In the genomic region with DNA sequence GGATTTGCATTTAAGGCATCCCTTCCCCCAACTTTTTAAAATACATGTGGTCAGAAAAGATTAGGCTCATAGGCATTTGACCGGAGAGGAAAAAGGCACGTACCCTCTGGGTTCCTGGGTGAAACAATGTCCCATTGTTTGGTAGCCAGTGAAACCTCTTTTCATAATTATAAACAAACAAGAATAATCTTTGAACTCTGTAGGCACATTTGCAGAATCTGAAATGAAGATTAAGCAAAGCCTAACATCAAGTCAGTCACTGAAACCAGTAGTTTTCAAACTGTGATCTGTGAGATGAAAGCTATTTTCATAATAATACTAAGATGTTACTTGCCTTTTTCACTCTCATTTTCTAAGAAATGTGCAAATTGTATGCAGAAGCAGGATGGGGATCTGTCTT, we compare ENCODE assay signal across 17 cellular contexts.
DNase-seq lines count a peak whose midpoint lies in the region; ATAC-seq and TF ChIP-seq lines count a peak whose summit lies in the region.
"Had no signal": no experiment of that assay in that cellular context is flagged by ENCODE, and none has a peak within 500 bp of the region (broad histone marks: within the 10 kb centered on the region; RNA-seq: fewer than 3 reads in every experiment).

No MANE protein-coding gene starts in this region.

- POLR2A ChIA-PET in activated CD4-positive, alpha-beta T cell treated with anti-CD3 and anti-CD28 coated beads for 36 hours (lab: Charles Lee): interaction anchor here (0.9 kb wide), 1 partner anchor 8 kb away, joined by 4 read pairs; no protein-coding TSS in a partner anchor

- H3K27ac ChIP-seq in SJCRH30: peak overlapping the region; percentile 27
- H3K27ac ChIP-seq in layer of hippocampus (ENCODE audit: low read depth, low read length): peak overlapping the region; percentile 77
- H3K27ac ChIP-seq in stomach: peak overlapping the region in 3 of 5 donors; percentile 4 to 39 (median 24)
- H3K27ac ChIP-seq: cardiac muscle cell, HL-60, SJSA1 had no signal

- peaks cover 10% of the 10 kb centered on the region; the same call in 1 of the 2 replicates for H3K4me1 ChIP-seq in SJCRH30
- peaks cover 0 to 25% (median 11%) of the 10 kb centered on the region in 4 donors for H3K4me1 ChIP-seq in stomach

- peaks cover 3% of the 10 kb centered on the region; the same call in 1 of the 2 replicates for H3K9me3 ChIP-seq in SJCRH30 (replicated peaks)
- no peaks in the 10 kb centered on the region for H3K9me3 ChIP-seq in stomach
- H3K9me3 ChIP-seq: SJSA1 had no signal

- no peaks in the 10 kb centered on the region for H3K27me3 ChIP-seq in SJCRH30
- H3K27me3 ChIP-seq in layer of hippocampus (ENCODE audit: control insufficient read depth, insufficient read depth, low read length): no peaks in the 10 kb centered on the region
- H3K27me3 ChIP-seq in stomach: no peaks in the 10 kb centered on the region
- H3K27me3 ChIP-seq: cardiac muscle cell, SJSA1 had no signal

- WGBS in stomach, 5 donors: 14 to 43% (median 30%) methylated on average over 2 of the region's 2 CpGs

- H3K36me3 Mint-ChIP-seq in activated CD4-positive, alpha-beta T cell treated with anti-CD3 and anti-CD28 coated beads for 36 hours (ENCODE audit: low read depth): peaks cover 6% of the 10 kb centered on the region
- peaks cover under 1% of the 10 kb centered on the region for H3K36me3 Mint-ChIP-seq in activated CD4-positive, alpha-beta T cell treated with anti-CD3 and anti-CD28 coated beads, Interleukin-2, amount 10 ng/mL, durations not matched to agents 24 days and 14 days (ENCODE audit: low read depth)

- TF ChIP-seq EP300 in stomach (IDR thresholded peaks at IDR 0.05): no peak

- H3K4me3 ChIP-seq in SJCRH30 (no peak overlapping the region; the same call in 1 of the 2 replicates), stomach (no peak overlapping the region)
- H3K4me3 ChIP-seq: cardiac muscle cell, SJSA1 had no signal

- TF ChIP-seq CTCF in stomach (IDR thresholded peaks at IDR 0.05) (no peak), GM20000 (IDR thresholded peaks at IDR 0.05; ENCODE audit: extremely low read depth, missing control alignments) (no peak)

- H3K36me3 ChIP-seq in SJCRH30 (no peaks in the 10 kb centered on the region), stomach (no peaks in the 10 kb centered on the region)
- H3K36me3 ChIP-seq: cardiac muscle cell had no signal

- intact Hi-C loops in activated CD4-positive, alpha-beta T cell treated with anti-CD3 and anti-CD28 coated beads for 36 hours (cut with DNase I, micrococcal nuclease): no loop called here
- intact Hi-C loops in activated CD4-positive, alpha-beta T cell treated with anti-CD3 and anti-CD28 coated beads, Interleukin-2, amount 10 ng/mL, durations not matched to agents 24 days and 14 days (cut with micrococcal nuclease): no loop called here
- intact Hi-C loops in stomach (cut with DNase I; ENCODE audit: low total_unique reads): no loop called here

- TF ChIP-seq POLR2A in stomach (IDR thresholded peaks at IDR 0.05): no peak

- ATAC-seq in activated CD4-positive, alpha-beta T cell treated with anti-CD3 and anti-CD28 coated beads for 36 hours: peak; percentile 65

- DNase-seq in activated CD4-positive, alpha-beta T cell treated with anti-CD3 and anti-CD28 coated beads for 36 hours: no peak
- DNase-seq in activated CD4-positive, alpha-beta T cell treated with anti-CD3 and anti-CD28 coated beads, Interleukin-2, amount 10 ng/mL, durations not matched to agents 24 days and 14 days: no peak
- DNase-seq in SJCRH30 (peak; percentile 61 to 81), stomach (no peak), GF-D8 (lab: John Stamatoyannopoulos, UW) (no peak), AG08395 (ENCODE audit: low spot score) (no peak), GM20000 (ENCODE audit: low spot score) (no peak)
- DNase-seq: activated naive CD4-positive, alpha-beta T cell treated with anti-CD3 and anti-CD28 coated beads, Interleukin-2, amount 50 U/mL, for 16 hours; CD8-positive, alpha-beta memory T cell; H7; NCI-H2029 treated with DMSO at 0.1 percent for 48 hours; stimulated activated CD4-positive, alpha-beta T cell treated with anti-CD3 and anti-CD28 coated beads, Interleukin-4, amount 100 ng/mL, for 24 hours; stimulated activated naive CD4-positive, alpha-beta T cell had no signal

- H3K9me3 Mint-ChIP-seq in activated CD4-positive, alpha-beta T cell treated with anti-CD3 and anti-CD28 coated beads for 36 hours (ENCODE audit: low read depth): no peaks in the 10 kb centered on the region
- no peaks in the 10 kb centered on the region for H3K9me3 Mint-ChIP-seq in activated CD4-positive, alpha-beta T cell treated with anti-CD3 and anti-CD28 coated beads, Interleukin-2, amount 10 ng/mL, durations not matched to agents 24 days and 14 days
- H3K9me3 Mint-ChIP-seq: CD8-positive, alpha-beta memory T cell had no signal

- no peaks in the 10 kb centered on the region for H3K27me3 Mint-ChIP-seq in activated CD4-positive, alpha-beta T cell treated with anti-CD3 and anti-CD28 coated beads for 36 hours
- no peaks in the 10 kb centered on the region for H3K27me3 Mint-ChIP-seq in activated CD4-positive, alpha-beta T cell treated with anti-CD3 and anti-CD28 coated beads, Interleukin-2, amount 10 ng/mL, durations not matched to agents 24 days and 14 days
- H3K27me3 Mint-ChIP-seq: CD8-positive, alpha-beta memory T cell had no signal

- H3K27ac Mint-ChIP-seq in activated CD4-positive, alpha-beta T cell treated with anti-CD3 and anti-CD28 coated beads for 36 hours: no peak overlapping the region
- H3K27ac Mint-ChIP-seq in activated CD4-positive, alpha-beta T cell treated with anti-CD3 and anti-CD28 coated beads, Interleukin-2, amount 10 ng/mL, durations not matched to agents 24 days and 14 days: no peak overlapping the region

- CTCF ChIA-PET in activated CD4-positive, alpha-beta T cell treated with anti-CD3 and anti-CD28 coated beads for 36 hours (lab: Charles Lee): interaction anchor here (0.5 to 1.0 kb wide), 2 partner anchors 33 to 50 kb away, joined by 3 read pairs; no protein-coding TSS in a partner anchor

- no peak overlapping the region for H3K4me3 Mint-ChIP-seq in activated CD4-positive, alpha-beta T cell treated with anti-CD3 and anti-CD28 coated beads for 36 hours
- H3K4me3 Mint-ChIP-seq in activated CD4-positive, alpha-beta T cell treated with anti-CD3 and anti-CD28 coated beads, Interleukin-2, amount 10 ng/mL, durations not matched to agents 24 days and 14 days: no peak overlapping the region
- H3K4me3 Mint-ChIP-seq: CD8-positive, alpha-beta memory T cell had no signal

- H3K4me1 Mint-ChIP-seq in activated CD4-positive, alpha-beta T cell treated with anti-CD3 and anti-CD28 coated beads for 36 hours: peaks cover 14% of the 10 kb centered on the region
- peaks cover 5% of the 10 kb centered on the region for H3K4me1 Mint-ChIP-seq in activated CD4-positive, alpha-beta T cell treated with anti-CD3 and anti-CD28 coated beads, Interleukin-2, amount 10 ng/mL, durations not matched to agents 24 days and 14 days

Comparison
In these comparisons a context has a peak if more than half of its experiments do, and no peak if none do; other contexts are left out.
1. DNase-seq: peak in SJCRH30 (2 of 2); none in activated CD4-positive, alpha-beta T cell treated with anti-CD3 and anti-CD28 coated beads for 36 hours (single experiment), activated CD4-positive, alpha-beta T cell treated with anti-CD3 and anti-CD28 coated beads, Interleukin-2, amount 10 ng/mL, durations not matched to agents 24 days and 14 days (single experiment), stomach (single experiment), GF-D8 (single experiment), AG08395 (single experiment) and GM20000 (single experiment).
2. H3K27ac ChIP-seq: peak in every context shown above with its lines; median percentile 77 in layer of hippocampus; 27 in SJCRH30; 24 in stomach.